Comparison of ENCODE assay signal across 1 cellular context in genomic region chr6:128204621-128205020, GRCh38.
TF ChIP-seq lines count a peak whose summit lies in the region.

No MANE protein-coding gene starts in this region.

TF ChIP-seq in GM23338, 12 proteins besides CTCF, POLR2A, EP300 and RAD21 (continued from another document):
- TF ChIP-seq ZNF462 (CRISPR knock-in tag; IDR thresholded peaks at IDR 0.05) (no peak), ZNF331 (CRISPR knock-in tag; IDR thresholded peaks at IDR 0.05; ENCODE audit: low read depth) (no peak), EZH2phosphoT487 (IDR thresholded peaks at IDR 0.05; ENCODE audit: unreplicated experiment) (no peak), ETS1 (IDR thresholded peaks at IDR 0.05) (no peak), NANOG (IDR thresholded peaks at IDR 0.05; ENCODE audit: borderline replicate concordance) (no peak), JUNB (IDR thresholded peaks at IDR 0.05; ENCODE audit: unreplicated experiment) (no peak), CREB1 (CRISPR knock-in tag; IDR thresholded peaks at IDR 0.05; ENCODE audit: low read depth) (no peak), POLR2AphosphoS5 (IDR thresholded peaks at IDR 0.05; ENCODE audit: low read depth) (no peak), EZH2 (IDR thresholded peaks at IDR 0.05; ENCODE audit: low read depth, unreplicated experiment) (no peak), REST (IDR thresholded peaks at IDR 0.05; ENCODE audit: unreplicated experiment) (no peak), STAT1 (IDR thresholded peaks at IDR 0.05; ENCODE audit: unreplicated experiment) (no peak)
TF ChIP-seq in GM23338: peak in this region for 0.
